Comparison of ENCODE assay signal across 8 cellular contexts in genomic region chr6:144095134-144096002, GRCh38. TPM values are rescaled to one million over a fixed set of nuclear protein-coding genes. Genes with fewer than 3 reads are reported as not detected.
A peak's percentile ranks its signal among the peaks of the same experiment; 100 is the strongest.
DNase-seq lines count a peak whose midpoint lies in the region; ATAC-seq, FAIRE-seq and TF ChIP-seq lines count a peak whose summit lies in the region.

SF3B5 (minus strand) TSS chr6:144095573; CDS start chr6:144095497, 76 bp downstream.

- BruUV-seq in OCI-LY7 (replicated peaks; lab: Mats Ljungman, UMichigan), result TSS peak; percentile 94

- peaks cover 6% of the 10 kb centered on the region for H4K20me1 ChIP-seq in OCI-LY7 (ENCODE audit: insufficient read depth, low read length)

- peak within 1 kb of the TSS; percentile 90 for H3K4me3 ChIP-seq in OCI-LY7 (ENCODE audit: low read depth, low read length, poor library complexity, severe bottlenecking)

- TF ChIP-seq CTCF in D721Med (IDR thresholded peaks at IDR 0.05; ENCODE audit: insufficient read depth, missing control alignments) (no peak), OCI-LY7 (conservative IDR thresholded peaks at IDR 0.05; ENCODE audit: low read length) (no peak), endothelial cell (IDR thresholded peaks at IDR 0.05; ENCODE audit: unreplicated experiment) (no peak), mesothelial cell of epicardium (IDR thresholded peaks at IDR 0.05; ENCODE audit: unreplicated experiment) (no peak)

- H3K9me2 ChIP-seq in OCI-LY7 (ENCODE audit: insufficient read depth, low read length), result 0 out of 2 replicates have a peak, but pooled peaks cover 6% of the 10 kb centered on the region

- H3K9me3 Mint-ChIP-seq in endothelial cell (ENCODE audit: unreplicated experiment) (no peaks in the 10 kb centered on the region), mesothelial cell of epicardium (no peaks in the 10 kb centered on the region)

- H3K27me3 Mint-ChIP-seq in endothelial cell (ENCODE audit: unreplicated experiment) (peaks cover 7% of the 10 kb centered on the region), mesothelial cell of epicardium (ENCODE audit: low read depth) (peaks cover 13% of the 10 kb centered on the region)

- peak within 1 kb of the TSS; percentile 89 for H3K4me2 ChIP-seq in OCI-LY7 (ENCODE audit: low read length)

- H3K79me2 ChIP-seq in OCI-LY7 (ENCODE audit: insufficient read depth, low read depth, low read length), result peaks cover 26% of the 10 kb centered on the region

- peak within 1 kb of the TSS; percentile 30 for H3K27ac ChIP-seq in OCI-LY7 (ENCODE audit: low read depth, low read length, poor library complexity, severe bottlenecking)

- peaks cover 4% of the 10 kb centered on the region; the same call in 1 of the 2 replicates for H3K9me3 ChIP-seq in OCI-LY7 (ENCODE audit: low read length)

- peaks cover 8% of the 10 kb centered on the region for H3K36me3 Mint-ChIP-seq in endothelial cell (ENCODE audit: low read depth, unreplicated experiment)
- H3K36me3 Mint-ChIP-seq in mesothelial cell of epicardium, result no peaks in the 10 kb centered on the region

- H3K4me3 Mint-ChIP-seq in endothelial cell (ENCODE audit: unreplicated experiment), result peak within 1 kb of the TSS; percentile 98
- H3K4me3 Mint-ChIP-seq in mesothelial cell of epicardium, result peak within 1 kb of the TSS; percentile 99

- CTCF ChIA-PET in OCI-LY7 (lab: Charles Lee; ENCODE audit: unreplicated experiment), result no interaction called here

- peaks cover 20% of the 10 kb centered on the region for H3K36me3 ChIP-seq in OCI-LY7 (ENCODE audit: insufficient read depth, low read length)

- peak within 1 kb of the TSS; percentile 99 for H2AFZ ChIP-seq in OCI-LY7 (ENCODE audit: low read length)

- ATAC-seq in GM21526 (IDR thresholded peaks at IDR 0.05; ENCODE audit: low FRiP score, unreplicated experiment), result peak; percentile 96

- H3K4me1 ChIP-seq in OCI-LY7 (ENCODE audit: insufficient read depth, low read length, poor library complexity, severe bottlenecking), result peaks cover 22% of the 10 kb centered on the region

- peak; percentile 63 for FAIRE-seq in D721Med (lab: Jason Lieb, UNC)

- H3K27ac Mint-ChIP-seq in endothelial cell (ENCODE audit: unreplicated experiment) (peak within 1 kb of the TSS; percentile 95), mesothelial cell of epicardium (peak within 1 kb of the TSS; percentile 99)

- POLR2A ChIA-PET in OCI-LY7 (lab: Charles Lee), result interaction anchor here (0.6 to 1.1 kb wide), 3 partner anchors 11 to 356 kb away, joined by 3 to 4 read pairs (median 3); no protein-coding TSS in a partner anchor

- peak; percentile 51 for DNase-seq in D721Med (ENCODE audit: insufficient read length, low spot score)
- DNase-seq in HuH-7.5 (ENCODE audit: low spot score), result peak; percentile 60
- DNase-seq in OCI-LY7 (ENCODE audit: low spot score), result peak; percentile 100
- peak; percentile 94 for DNase-seq in activated T-cell treated with anti-CD3 and anti-CD28 coated beads for 1 hour (ENCODE audit: low read depth)
- peak; percentile 94 for DNase-seq in endothelial cell (ENCODE audit: low spot score)
- peak; percentile 93 to 96 for DNase-seq in mesothelial cell of epicardium (ENCODE audit: low spot score in 2 of 2, unreplicated experiment in 2 of 2)
- DNase-seq in stimulated activated CD8-positive, alpha-beta memory T cell treated with anti-CD3 and anti-CD28 coated beads, Interleukin-15, amount 100 ng/mL, for 48 hours (ENCODE audit: low read depth in 2 of 2), result peak; percentile 94 to 95

- intact Hi-C loops in OCI-LY7 (cut with micrococcal nuclease; ENCODE audit: unreplicated experiment), result loop anchor here (1.0 to 5.0 kb wide), 2 partner anchors 31 to 247 kb away; no protein-coding TSS in a partner anchor

- H3K4me1 Mint-ChIP-seq in endothelial cell (ENCODE audit: unreplicated experiment) (peaks cover 14% of the 10 kb centered on the region), mesothelial cell of epicardium (peaks cover 19% of the 10 kb centered on the region)

RNA-seq across cellular contexts. Expression of gene SF3B5, which starts in this region (rescaled TPM):
- 132 and 187 TPM in 2 replicates for total RNA-seq in OCI-LY7 (2014; rRNA removed; shearing (Covaris generic))
- total RNA-seq in OCI-LY7 (2022) (110 and 135 TPM in 2 replicates), endothelial cell (ENCODE audit: unreplicated experiment) (113 TPM), mesothelial cell of epicardium (111 to 114 TPM (median 112 TPM) in 3 replicates)

Comparison
In these comparisons a context has a peak if more than half of its experiments do, and no peak if none do; other contexts are left out.
1. Peak in every context shown above with its lines: DNase-seq, ATAC-seq, H3K4me3 ChIP-seq and H3K27ac ChIP-seq.